21 cellular contexts compared by ENCODE assay signal in the genomic region with DNA sequence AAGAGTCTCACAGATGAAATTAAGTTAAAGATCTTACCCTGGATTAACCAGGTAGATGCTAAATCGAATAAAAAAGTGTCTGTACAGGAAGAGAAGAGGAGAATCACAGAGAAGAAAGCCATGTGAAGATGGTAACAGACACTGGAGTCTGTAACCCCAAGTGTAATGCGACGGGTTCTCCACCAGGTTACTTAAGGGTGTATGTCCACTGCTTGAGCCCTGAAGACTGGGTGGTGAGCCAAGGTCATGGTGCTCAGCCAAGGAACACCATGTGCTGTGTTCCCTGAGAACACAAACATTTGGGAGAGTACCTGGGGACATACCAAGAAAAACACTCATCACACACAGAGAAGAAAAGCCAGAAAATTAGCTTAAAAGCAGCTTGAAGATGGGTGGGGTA. TPM values are rescaled to one million over a fixed set of nuclear protein-coding genes. Genes with fewer than 3 reads are reported as not detected.
"Had no signal": no experiment of that assay in that cellular context is flagged by ENCODE, and none has a peak within 500 bp of the region (broad histone marks: within the 10 kb centered on the region; RNA-seq: fewer than 3 reads in every experiment).

No MANE protein-coding gene starts in this region.

- H3K9me3 ChIP-seq: adrenal gland, heart right ventricle had no signal

- H3K4me3 ChIP-seq: adrenal gland, heart right ventricle, lung had no signal

- ATAC-seq: activated CD4-positive, alpha-beta T cell treated with anti-CD3 and anti-CD28 coated beads for 36 hours; heart right ventricle; left cardiac atrium; natural killer cell had no signal

- H3K27me3 ChIP-seq: adrenal gland had no signal

- H3K4me1 ChIP-seq: adrenal gland, heart right ventricle had no signal

- H3K36me3 ChIP-seq: adrenal gland, heart right ventricle had no signal

- H3K27ac ChIP-seq: adrenal gland, heart right ventricle had no signal

- DNase-seq: activated B cell treated with CpG ODN at 0.5 μM for 24 hours; activated CD4-positive, alpha-beta T cell treated with anti-CD3 and anti-CD28 coated beads for 36 hours; activated CD4-positive, alpha-beta T cell treated with anti-CD3 and anti-CD28 coated beads, Interleukin-2, amount 50 U/mL, for 4 hours; activated CD8-positive, alpha-beta memory T cell treated with anti-CD3 and anti-CD28 coated beads for 24 hours; activated CD8-positive, alpha-beta memory T cell treated with anti-CD3 and anti-CD28 coated beads, Interleukin-2, amount 50 U/mL, for 4 hours; activated naive CD4-positive, alpha-beta T cell; activated T-cell treated with anti-CD3 and anti-CD28 coated beads, Interleukin-2, amount 50 U/mL, for 24 hours; cortex of kidney; endodermal cell; heart right ventricle; islet precursor cell; left cardiac atrium; midbrain; natural killer cell; stimulated activated CD4-positive, alpha-beta T cell treated with anti-CD3 and anti-CD28 coated beads, Interleukin-12 subunit alpha, Interleukin-12 subunit beta, amount 100 ng/mL, for 4 hours; T-helper 9 cell had no signal

RNA-seq across cellular contexts. Expression of gene ACADL, which starts 8.2 kb away (rescaled TPM):
- total RNA-seq: activated B cell treated with CpG ODN at 0.5 μM for 24 hours; activated CD4-positive, alpha-beta T cell treated with anti-CD3 and anti-CD28 coated beads for 36 hours; activated T-helper 2 cell treated with anti-CD3 and anti-CD28 coated beads, Interferon-gamma antibody, Interleukin-2, Interleukin-4, amounts not matched to agents 10 μg/mL and 5 μg/mL and 100 μg/mL, durations not matched to agents 14 hours and 24 hours and 36 hours; natural killer cell; osteoblast; T-helper 1 cell treated with Interleukin-12 subunit alpha and Interleukin-12 subunit beta and Interleukin-4 antibody, amounts not matched to agents 30 ng/mL and 1 ng/mL, for 36 hours had no signal
